In genomic region chr9:126528111-126528510, GRCh38 we compare ENCODE assay signal across 19 cellular contexts.
"Had no signal": no experiment of that assay in that cellular context is flagged by ENCODE, and none has a peak within 500 bp of the region (broad histone marks: within the 10 kb centered on the region; RNA-seq: fewer than 3 reads in every experiment).

No MANE protein-coding gene starts in this region.

- H3K27ac Mint-ChIP-seq: activated B cell treated with CpG ODN at 0.5 μM for 24 hours; activated CD4-positive, alpha-beta T cell treated with anti-CD3 and anti-CD28 coated beads, Interleukin-2, amount 10 ng/mL, durations not matched to agents 24 days and 14 days; immature natural killer cell; memory B cell; stimulated activated naive B cell treated with anti-CD40 and anti-IgM and Interleukin-4, amounts not matched to agents 10 μg/mL and 1 μg/mL and 100 μg/mL, for 72 hours; T-helper 1 cell treated with Interleukin-12 subunit alpha and Interleukin-12 subunit beta and Interleukin-4 antibody, amounts not matched to agents 30 μg/mL and 1 μg/mL, for 36 hours had no signal

- H3K9ac ChIP-seq: parathyroid adenoma had no signal

- H3K36me3 Mint-ChIP-seq: brain; immature natural killer cell; memory B cell; stimulated activated naive B cell treated with anti-CD40 and anti-IgM and Interleukin-4, amounts not matched to agents 10 μg/mL and 1 μg/mL and 100 μg/mL, for 72 hours had no signal

- H3K9me3 ChIP-seq: adrenal gland, left lung, upper lobe of left lung had no signal

- H3K36me3 ChIP-seq: adrenal gland, left lung, upper lobe of left lung had no signal

- H3K4me1 ChIP-seq: parathyroid adenoma had no signal

- H3K4me3 Mint-ChIP-seq: activated B cell treated with CpG ODN at 0.5 μM for 24 hours; activated CD4-positive, alpha-beta T cell treated with anti-CD3 and anti-CD28 coated beads, Interleukin-2, amount 10 ng/mL, durations not matched to agents 24 days and 14 days; brain; central memory CD8-positive, alpha-beta T cell; endodermal cell; immature natural killer cell; memory B cell; stimulated activated naive B cell treated with anti-CD40 and anti-IgM and Interleukin-4, amounts not matched to agents 10 μg/mL and 1 μg/mL and 100 μg/mL, for 72 hours; T-helper 1 cell treated with Interleukin-12 subunit alpha and Interleukin-12 subunit beta and Interleukin-4 antibody, amounts not matched to agents 30 μg/mL and 1 μg/mL, for 36 hours had no signal

- ATAC-seq: left lung; SK-N-SH treated with all-trans-retinoic acid at 6 μM for 48 hours; stimulated activated naive B cell treated with anti-CD40 and anti-IgM and Interleukin-4, amounts not matched to agents 10 μg/mL and 1 μg/mL and 100 μg/mL, for 72 hours had no signal

- DNase-seq: activated B cell treated with CpG ODN at 0.5 μM for 24 hours; activated CD4-positive, alpha-beta T cell treated with anti-CD3 and anti-CD28 coated beads, Interleukin-2, amount 10 ng/mL, durations not matched to agents 24 days and 14 days; activated CD8-positive, alpha-beta memory T cell treated with anti-CD3 and anti-CD28 coated beads for 24 hours; activated naive CD4-positive, alpha-beta T cell treated with anti-CD3 and anti-CD28 coated beads, Interleukin-2, amount 50 U/mL, for 16 hours; adrenal gland; endodermal cell; erythroblast; glutamatergic neuron; immature natural killer cell; stimulated activated CD4-positive, alpha-beta T cell treated with anti-CD3 and anti-CD28 coated beads, Interleukin-1b, Interleukin-23, amount 100 ng/mL, for 48 hours; stimulated activated naive B cell treated with anti-CD40 and anti-IgM and Interleukin-4, amounts not matched to agents 10 μg/mL and 1 μg/mL and 100 μg/mL, for 72 hours; upper lobe of left lung had no signal

- H3K9me3 Mint-ChIP-seq: activated B cell treated with CpG ODN at 0.5 μM for 24 hours; activated CD4-positive, alpha-beta T cell treated with anti-CD3 and anti-CD28 coated beads, Interleukin-2, amount 10 ng/mL, durations not matched to agents 24 days and 14 days; brain; central memory CD8-positive, alpha-beta T cell; endodermal cell; immature natural killer cell; memory B cell; stimulated activated naive B cell treated with anti-CD40 and anti-IgM and Interleukin-4, amounts not matched to agents 10 μg/mL and 1 μg/mL and 100 μg/mL, for 72 hours; T-helper 1 cell treated with Interleukin-12 subunit alpha and Interleukin-12 subunit beta and Interleukin-4 antibody, amounts not matched to agents 30 μg/mL and 1 μg/mL, for 36 hours had no signal

- H3K27ac ChIP-seq: adrenal gland, left lung, parathyroid adenoma, upper lobe of left lung had no signal

- H3K27me3 ChIP-seq: adrenal gland, upper lobe of left lung had no signal

- H3K4me3 ChIP-seq: adrenal gland, left lung, upper lobe of left lung had no signal

- H3K27me3 Mint-ChIP-seq: activated B cell treated with CpG ODN at 0.5 μM for 24 hours, brain, memory B cell had no signal
